19 cellular contexts compared by ENCODE assay signal in the genomic region with DNA sequence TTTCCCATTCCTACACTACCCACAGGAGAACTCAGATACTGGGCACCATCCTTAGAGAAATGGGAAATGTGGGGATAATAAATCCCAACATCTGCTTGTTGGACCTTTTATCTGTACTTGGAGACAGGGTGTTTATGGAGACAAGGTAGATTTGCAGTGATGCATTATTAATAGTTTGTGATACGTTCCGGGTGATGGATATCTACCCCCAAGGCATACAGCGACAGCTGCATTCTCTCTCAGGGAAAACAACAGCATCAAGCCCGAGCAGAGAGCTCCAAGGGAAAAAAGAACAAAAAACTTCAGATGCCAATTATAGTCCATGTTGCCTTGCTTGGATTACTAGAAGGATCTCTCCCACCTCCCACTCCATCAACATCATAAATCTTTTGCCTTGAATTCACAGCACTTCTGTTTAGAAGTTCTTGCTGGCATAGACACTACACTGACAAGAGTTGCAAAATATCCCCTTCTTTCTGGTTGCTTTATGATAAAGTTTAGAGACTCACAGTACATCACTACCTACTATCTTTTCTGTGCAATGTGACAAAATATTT.
"Had no signal": no experiment of that assay in that cellular context is flagged by ENCODE, and none has a peak within 500 bp of the region (broad histone marks: within the 10 kb centered on the region; RNA-seq: fewer than 3 reads in every experiment).

No MANE protein-coding gene starts in this region.

- H3K36me3 ChIP-seq: cardiac muscle cell, gastroesophageal sphincter, heart left ventricle, lower lobe of right lung, prostate gland, right atrium auricular region, tibial artery had no signal

- DNase-seq: activated CD4-positive, alpha-beta memory T cell treated with anti-CD3 and anti-CD28 coated beads, Interleukin-2, amount 10 ng/mL, durations not matched to agents 7 days and 5 days; activated CD4-positive, alpha-beta T cell treated with anti-CD3 and anti-CD28 coated beads, Interleukin-2, amount 10 ng/mL, durations not matched to agents 24 days and 14 days; activated effector memory CD4-positive, alpha-beta T cell treated with anti-CD3 and anti-CD28 coated beads, Interleukin-2, amount 50 U/mL, for 16 hours; activated naive CD4-positive, alpha-beta T cell treated with anti-CD3 and anti-CD28 coated beads, Interleukin-2, amount 10 ng/mL, durations not matched to agents 7 days and 5 days; activated T-cell treated with anti-CD3 and anti-CD28 coated beads, Interleukin-2, amount 50 U/mL, for 72 hours; body of pancreas; cortex of kidney; endodermal cell; heart left ventricle; kidney; lower lobe of right lung; natural killer cell; stimulated activated CD4-positive, alpha-beta T cell treated with anti-CD3 and anti-CD28 coated beads, Interleukin-1b, Interleukin-23, amount 100 ng/mL, for 48 hours; substantia nigra; tibial artery had no signal

- H3K4me1 ChIP-seq: body of pancreas, gastroesophageal sphincter, lower lobe of right lung, prostate gland had no signal

- H3K9me3 ChIP-seq: body of pancreas, gastroesophageal sphincter, heart left ventricle, lower lobe of right lung, prostate gland, right atrium auricular region, tibial artery had no signal

- H3K27ac ChIP-seq: body of pancreas, cardiac muscle cell, gastroesophageal sphincter, lower lobe of right lung, prostate gland, right atrium auricular region, tibial artery had no signal

- H3K27me3 ChIP-seq: body of pancreas, cardiac muscle cell, gastroesophageal sphincter, heart left ventricle, right atrium auricular region, tibial artery had no signal

- H3K4me3 ChIP-seq: body of pancreas, cardiac muscle cell, gastroesophageal sphincter, heart left ventricle, lower lobe of right lung, prostate gland, right atrium auricular region, tibial artery had no signal
